In the genomic region with DNA sequence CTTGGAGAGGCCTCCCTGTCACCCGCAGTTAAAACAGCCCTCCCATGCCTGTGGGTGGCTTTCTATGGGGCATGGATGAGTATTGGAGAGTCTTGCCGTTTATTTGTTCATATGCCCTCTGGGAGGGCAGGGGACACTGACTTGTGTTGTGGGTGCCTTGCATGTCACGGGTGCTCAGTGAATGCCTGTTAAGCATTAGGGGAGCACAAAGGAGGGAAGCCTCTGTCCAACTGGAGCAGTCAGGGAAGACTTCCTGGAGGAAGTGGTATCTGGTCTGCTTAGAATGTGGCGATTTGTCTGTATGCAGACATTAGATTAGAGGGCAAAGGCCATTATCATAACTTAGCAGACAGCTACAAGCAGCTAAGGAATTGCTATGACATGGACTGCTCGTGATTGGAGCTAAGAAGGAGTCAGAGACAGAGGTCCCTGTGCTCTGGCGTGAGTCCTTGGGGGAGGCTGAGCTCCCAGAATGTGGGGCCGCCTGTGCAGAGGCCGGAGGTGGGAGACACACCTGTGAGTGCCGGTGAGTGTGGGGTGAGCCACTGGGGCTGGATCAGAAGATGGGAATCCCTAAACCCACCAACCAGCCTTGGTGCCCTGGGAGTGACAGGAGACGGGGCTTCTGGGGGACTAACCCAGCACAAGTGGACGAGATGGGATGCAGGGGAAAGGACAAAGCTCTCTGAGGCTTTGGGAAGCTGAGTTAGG, we compare ENCODE assay signal across 9 cellular contexts.
DNase-seq lines count a peak whose midpoint lies in the region; ATAC-seq and TF ChIP-seq lines count a peak whose summit lies in the region.
"Had no signal": no experiment of that assay in that cellular context is flagged by ENCODE, and none has a peak within 500 bp of the region (broad histone marks: within the 10 kb centered on the region; RNA-seq: fewer than 3 reads in every experiment).

No MANE protein-coding gene starts in this region.

- H3K9me3 ChIP-seq in GM23248 (ENCODE audit: low read depth) (no peaks in the 10 kb centered on the region), right cardiac atrium (ENCODE audit: control insufficient read depth, low read length) (no peaks in the 10 kb centered on the region), spleen (no peaks in the 10 kb centered on the region)

- in situ Hi-C loops in GM23248 (cut with MboI): no loop called here

- peak overlapping the region; percentile 46 for H3K27ac Mint-ChIP-seq in activated CD4-positive, alpha-beta memory T cell treated with anti-CD3 and anti-CD28 coated beads for 36 hours

- ATAC-seq in right cardiac atrium: no peak
- ATAC-seq in GM21423 (IDR thresholded peaks at IDR 0.05; ENCODE audit: unreplicated experiment): no peak
- no peak for ATAC-seq in HG03135 (IDR thresholded peaks at IDR 0.05; ENCODE audit: unreplicated experiment)
- no peak for ATAC-seq in HG03097 (IDR thresholded peaks at IDR 0.05; ENCODE audit: low FRiP score, unreplicated experiment)

- 59 to 63% methylated on average over 11 of the region's 11 CpGs for WGBS in GM23248 (ENCODE audit: low coverage in 1 of 2, low lambda C conversion rate in 2 of 2, missing lambda C conversion rate in 2 of 2), 2 experiments
- WGBS in right cardiac atrium: 81% methylated on average over 11 of the region's 11 CpGs
- WGBS in spleen, 5 donors: 67 to 79% (median 75%) methylated on average over 11 of the region's 11 CpGs

- DNase-seq in GM23248 (no peak), right cardiac atrium (no peak), spleen (no peak), NCI-H1694 treated with DMSO at 0.1 percent for 48 hours (lab: John Stamatoyannopoulos, UW) (no peak)
- no peak for DNase-seq in activated CD4-positive, alpha-beta memory T cell treated with anti-CD3 and anti-CD28 coated beads for 36 hours
- DNase-seq: activated CD4-positive, CD25-positive, alpha-beta regulatory T cell had no signal

- H3K9ac ChIP-seq in GM23248: peak overlapping the region; percentile 65

- peaks cover 58% of the 10 kb centered on the region for H3F3A ChIP-seq in GM23248 (ENCODE audit: insufficient read depth)

- H3K4me3 ChIP-seq in GM23248: no peak overlapping the region
- H3K4me3 ChIP-seq in right cardiac atrium (ENCODE audit: low read length): no peak overlapping the region
- no peak overlapping the region for H3K4me3 ChIP-seq in spleen

- POLR2A ChIA-PET in activated CD4-positive, alpha-beta memory T cell treated with anti-CD3 and anti-CD28 coated beads for 36 hours (lab: Charles Lee): interaction anchor here (0.8 kb wide), 1 partner anchor 18 kb away, joined by 3 read pairs; no protein-coding TSS in a partner anchor

- H4K20me1 ChIP-seq in GM23248 (ENCODE audit: insufficient read depth): peaks cover 6% of the 10 kb centered on the region; the same call in 1 of the 2 replicates

- no peaks in the 10 kb centered on the region for H3K27me3 Mint-ChIP-seq in activated CD4-positive, alpha-beta memory T cell treated with anti-CD3 and anti-CD28 coated beads for 36 hours

- no peak overlapping the region for H3K4me3 Mint-ChIP-seq in activated CD4-positive, alpha-beta memory T cell treated with anti-CD3 and anti-CD28 coated beads for 36 hours

- H3K27ac ChIP-seq in GM23248 (peak overlapping the region; percentile 75), right cardiac atrium (ENCODE audit: low read length) (peak overlapping the region; percentile 65), spleen (peak overlapping the region; percentile 48 to 92 (median 78))

- no peaks in the 10 kb centered on the region for H3K9me3 Mint-ChIP-seq in activated CD4-positive, alpha-beta memory T cell treated with anti-CD3 and anti-CD28 coated beads for 36 hours

- H3K79me2 ChIP-seq in GM23248 (ENCODE audit: insufficient read depth): peaks cover 89% of the 10 kb centered on the region

- no peaks in the 10 kb centered on the region for H3K36me3 ChIP-seq in GM23248 (ENCODE audit: low read depth)
- H3K36me3 ChIP-seq in spleen: peaks cover 0 to 10% (median 0%) of the 10 kb centered on the region in 6 donors

- H3K4me1 Mint-ChIP-seq in activated CD4-positive, alpha-beta memory T cell treated with anti-CD3 and anti-CD28 coated beads for 36 hours (ENCODE audit: low read depth): peaks cover 63% of the 10 kb centered on the region

- no peaks in the 10 kb centered on the region for H3K9me2 ChIP-seq in GM23248 (ENCODE audit: insufficient read depth)

- CTCF ChIA-PET in activated CD4-positive, alpha-beta memory T cell treated with anti-CD3 and anti-CD28 coated beads for 36 hours (lab: Charles Lee): interaction anchor here (1.5 to 11.7 kb wide), 6 partner anchors 14 to 95 kb away, joined by 5 to 209 read pairs (median 54); no protein-coding TSS in a partner anchor

- intact Hi-C loops in activated CD4-positive, alpha-beta memory T cell treated with anti-CD3 and anti-CD28 coated beads for 36 hours (cut with micrococcal nuclease): no loop called here
- intact Hi-C loops in right cardiac atrium (cut with DNase I) (loop anchor here (5.0 to 10.0 kb wide), 4 partner anchors 65 to 102 kb away; no protein-coding TSS in a partner anchor), spleen (cut with DNase I; ENCODE audit: low total_unique reads) (loop anchor here (5.0 kb wide), 1 partner anchor 65 kb away; no protein-coding TSS in a partner anchor)

- peak overlapping the region; percentile 60 for H3K4me2 ChIP-seq in GM23248 (ENCODE audit: unreplicated experiment)

- no peaks in the 10 kb centered on the region for H3K27me3 ChIP-seq in GM23248 (replicated peaks; ENCODE audit: insufficient read depth)
- no peaks in the 10 kb centered on the region for H3K27me3 ChIP-seq in right cardiac atrium (ENCODE audit: control insufficient read depth, insufficient read depth)
- no peaks in the 10 kb centered on the region for H3K27me3 ChIP-seq in spleen (replicated peaks in 1 of 7)

- H3K4me1 ChIP-seq in GM23248 (ENCODE audit: insufficient read depth) (peaks cover 77% of the 10 kb centered on the region), right cardiac atrium (ENCODE audit: control insufficient read depth, insufficient read depth, low read length) (peaks cover 38% of the 10 kb centered on the region), spleen (peaks cover 83 to 100% (median 95%) of the 10 kb centered on the region in 6 donors)

- no peak overlapping the region for H2AFZ ChIP-seq in GM23248

- TF ChIP-seq POLR2A in spleen (IDR thresholded peaks at IDR 0.05): no peak

- H3K36me3 Mint-ChIP-seq in activated CD4-positive, alpha-beta memory T cell treated with anti-CD3 and anti-CD28 coated beads for 36 hours: no peaks in the 10 kb centered on the region

- no peak for TF ChIP-seq CTCF in spleen (IDR thresholded peaks at IDR 0.05 in 8 of 11, conservative IDR thresholded peaks at IDR 0.05 in 3 of 11)
